ENCODE assay signal across 8 cellular contexts in the genomic region with DNA sequence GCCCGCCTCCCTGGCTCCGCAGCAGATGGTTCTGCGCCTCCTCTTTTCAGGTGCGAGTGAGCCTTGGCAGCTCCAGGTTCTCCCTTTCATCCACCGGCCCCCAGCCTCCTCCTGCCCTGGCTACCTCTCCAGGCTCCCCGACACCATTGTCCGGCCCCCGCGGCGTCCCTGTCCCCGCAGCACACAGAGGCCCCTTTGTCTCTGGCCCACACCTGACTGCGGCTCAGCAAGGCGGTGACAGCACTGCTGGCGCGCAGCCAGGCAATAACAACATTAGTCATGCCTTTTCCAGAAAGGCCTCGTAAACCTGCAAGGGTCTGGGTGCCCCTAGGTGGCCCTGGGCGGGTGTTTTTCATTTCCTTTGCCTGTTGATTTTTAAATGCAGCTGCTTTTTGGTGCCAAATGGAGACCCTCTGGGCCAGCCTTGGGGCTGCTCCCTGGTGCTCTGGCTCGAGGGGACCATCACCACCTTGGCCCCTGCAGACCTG.
DNase-seq lines count a peak whose midpoint lies in the region; ATAC-seq and TF ChIP-seq lines count a peak whose summit lies in the region.

No MANE protein-coding gene starts in this region.

- no peaks in the 10 kb centered on the region for H3K36me3 ChIP-seq in gastroesophageal sphincter

- TF ChIP-seq POLR2A in gastroesophageal sphincter (IDR thresholded peaks at IDR 0.05), result no peak

- no peaks in the 10 kb centered on the region for H3K9me3 ChIP-seq in gastroesophageal sphincter

- ATAC-seq in left ventricle myocardium superior, result peak; percentile 53
- no peak for ATAC-seq in GM18907 (IDR thresholded peaks at IDR 0.05; ENCODE audit: unreplicated experiment)
- ATAC-seq in HG02571 (IDR thresholded peaks at IDR 0.05; ENCODE audit: unreplicated experiment), result no peak
- ATAC-seq in gastroesophageal sphincter, result no peak

- WGBS in gastroesophageal sphincter (ENCODE audit: low coverage in 1 of 2), 2 donors, result no CpG with 5 or more reads among the region's 18 CpGs

- intact Hi-C loops in left ventricle myocardium superior (cut with micrococcal nuclease), result no loop called here

- TF ChIP-seq EP300 in gastroesophageal sphincter (IDR thresholded peaks at IDR 0.05), result no peak

- TF ChIP-seq CTCF in gastroesophageal sphincter (IDR thresholded peaks at IDR 0.05), result no peak

- H3K27ac ChIP-seq in gastroesophageal sphincter, result no peak overlapping the region

- H3K27me3 ChIP-seq in gastroesophageal sphincter, result peaks cover 4% of the 10 kb centered on the region

- DNase-seq in ELR (ENCODE audit: low read depth) (peak; percentile 86), NCI-H1694 (lab: John Stamatoyannopoulos, UW) (peak; percentile 78), left ventricle myocardium superior (peak; percentile 66)
- peak; percentile 82 for DNase-seq in activated CD4-positive, alpha-beta T cell treated with anti-CD3 and anti-CD28 coated beads for 48 hours
- DNase-seq in stimulated activated CD4-positive, alpha-beta T cell treated with anti-CD3 and anti-CD28 coated beads, TNF-alpha, amount 100 ng/mL, for 48 hours (ENCODE audit: low read depth in 3 of 3), result peak in 2 of 3 donors; percentile 10 to 60

- no peaks in the 10 kb centered on the region for H3K4me1 ChIP-seq in gastroesophageal sphincter

- H3K4me3 ChIP-seq in gastroesophageal sphincter, result no peak overlapping the region

Comparison
In these comparisons a context has a peak if more than half of its experiments do, and no peak if none do; other contexts are left out.
1. DNase-seq: peak in every context shown above with its lines; median percentile 86 in ELR; 82 in activated CD4-positive, alpha-beta T cell treated with anti-CD3 and anti-CD28 coated beads for 48 hours; 78 in NCI-H1694; 66 in left ventricle myocardium superior; 35 in stimulated activated CD4-positive, alpha-beta T cell treated with anti-CD3 and anti-CD28 coated beads, TNF-alpha, amount 100 ng/mL, for 48 hours.